ENCODE assay signal across 23 cellular contexts in genomic region chr11:125079878-125080530, GRCh38.
"Had no signal": no experiment of that assay in that cellular context is flagged by ENCODE, and none has a peak within 500 bp of the region (broad histone marks: within the 10 kb centered on the region; RNA-seq: fewer than 3 reads in every experiment).

No MANE protein-coding gene starts in this region.

- H3K9me3 ChIP-seq: body of pancreas had no signal

- FAIRE-seq: bronchial epithelial cell had no signal

- H3K27me3 ChIP-seq: body of pancreas had no signal

- ATAC-seq: activated CD4-positive, alpha-beta T cell treated with anti-CD3 and anti-CD28 coated beads for 36 hours; activated CD8-positive, alpha-beta T cell treated with anti-CD3 and anti-CD28 coated beads, Interleukin-2, amount 10 ng/mL, durations not matched to agents 7 days and 5 days; body of pancreas; Right ventricle myocardium inferior had no signal

- H3K36me3 Mint-ChIP-seq: activated naive CD8-positive, alpha-beta T cell treated with anti-CD3 and anti-CD28 coated beads, Interleukin-2, amount 10 ng/mL, durations not matched to agents 7 days and 5 days had no signal

- H3K4me1 ChIP-seq: body of pancreas had no signal

- H3K27me3 Mint-ChIP-seq: activated naive CD8-positive, alpha-beta T cell treated with anti-CD3 and anti-CD28 coated beads, Interleukin-2, amount 10 ng/mL, durations not matched to agents 7 days and 5 days had no signal

- H3K4me1 Mint-ChIP-seq: activated CD4-positive, alpha-beta T cell treated with anti-CD3 and anti-CD28 coated beads for 36 hours; activated naive CD8-positive, alpha-beta T cell treated with anti-CD3 and anti-CD28 coated beads, Interleukin-2, amount 10 ng/mL, durations not matched to agents 7 days and 5 days had no signal

- H3K27ac ChIP-seq: body of pancreas, SK-N-MC, VCaP had no signal

- H3K4me3 Mint-ChIP-seq: activated CD4-positive, alpha-beta T cell treated with anti-CD3 and anti-CD28 coated beads for 36 hours; activated CD8-positive, alpha-beta T cell treated with anti-CD3 and anti-CD28 coated beads, Interleukin-2, amount 10 ng/mL, durations not matched to agents 7 days and 5 days; activated naive CD8-positive, alpha-beta T cell treated with anti-CD3 and anti-CD28 coated beads, Interleukin-2, amount 10 ng/mL, durations not matched to agents 7 days and 5 days had no signal

- DNase-seq: activated CD4-positive, alpha-beta T cell treated with anti-CD3 and anti-CD28 coated beads for 36 hours; activated CD4-positive, CD25-positive, alpha-beta regulatory T cell; activated CD8-positive, alpha-beta memory T cell treated with anti-CD3 and anti-CD28 coated beads, Interleukin-2, amount 50 U/mL, for 48 hours; activated CD8-positive, alpha-beta T cell treated with anti-CD3 and anti-CD28 coated beads, Interleukin-2, amount 10 ng/mL, durations not matched to agents 7 days and 5 days; activated naive CD4-positive, alpha-beta T cell treated with anti-CD3 and anti-CD28 coated beads, Interleukin-2, amount 50 U/mL, for 16 hours; activated naive CD8-positive, alpha-beta T cell treated with anti-CD3 and anti-CD28 coated beads, Interleukin-2, amount 10 ng/mL, durations not matched to agents 7 days and 5 days; activated T-cell treated with anti-CD3 and anti-CD28 coated beads, Interleukin-2, amount 50 U/mL, for 1 hour; aorta; body of pancreas; central memory CD4-positive, alpha-beta T cell; Kasumi-1; KBM-7; NCI-H1105 treated with DMSO at 0.1 percent for 48 hours; NCI-H1436 treated with DMSO at 0.1 percent for 48 hours; NCI-H187; NCI-H2081; NCI-H446; NCI-H524; T-helper 1 cell had no signal

- H3K9me3 Mint-ChIP-seq: activated naive CD8-positive, alpha-beta T cell treated with anti-CD3 and anti-CD28 coated beads, Interleukin-2, amount 10 ng/mL, durations not matched to agents 7 days and 5 days had no signal

- H3K4me3 ChIP-seq: body of pancreas, SK-N-MC had no signal

- H3K27ac Mint-ChIP-seq: activated CD4-positive, alpha-beta T cell treated with anti-CD3 and anti-CD28 coated beads for 36 hours; activated CD8-positive, alpha-beta T cell treated with anti-CD3 and anti-CD28 coated beads, Interleukin-2, amount 10 ng/mL, durations not matched to agents 7 days and 5 days; activated naive CD8-positive, alpha-beta T cell treated with anti-CD3 and anti-CD28 coated beads, Interleukin-2, amount 10 ng/mL, durations not matched to agents 7 days and 5 days had no signal
